In the genomic region with DNA sequence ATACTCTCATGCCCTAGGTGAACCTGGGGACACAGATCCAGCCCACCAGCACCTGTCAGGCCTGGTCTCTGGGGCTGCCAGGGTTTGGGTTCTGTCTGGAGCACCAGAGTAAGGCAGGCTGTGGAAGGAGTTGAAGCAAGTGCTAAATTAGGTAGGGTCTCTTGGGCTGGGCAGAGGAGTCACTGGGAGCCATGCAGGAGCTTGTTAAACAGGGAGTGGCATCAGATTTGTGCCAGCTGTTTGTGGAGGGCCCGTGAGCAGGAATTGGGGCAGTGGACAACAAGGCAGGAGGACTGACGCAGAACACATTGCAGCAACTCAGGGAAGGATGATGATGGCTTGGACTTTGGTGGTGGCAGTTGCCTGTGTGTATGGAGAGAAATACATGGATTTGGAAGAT, we compare ENCODE assay signal across 14 cellular contexts. TPM values are rescaled to one million over a fixed set of nuclear protein-coding genes. Genes with fewer than 3 reads are reported as not detected.
DNase-seq lines count a peak whose midpoint lies in the region; ATAC-seq, FAIRE-seq and TF ChIP-seq lines count a peak whose summit lies in the region.
"Had no signal": no experiment of that assay in that cellular context is flagged by ENCODE, and none has a peak within 500 bp of the region (broad histone marks: within the 10 kb centered on the region; RNA-seq: fewer than 3 reads in every experiment).

No MANE protein-coding gene starts in this region.

- H3K36me3 ChIP-seq in bronchial epithelial cell (ENCODE audit: control insufficient read depth, insufficient read depth, low read length) (peaks cover 52% of the 10 kb centered on the region), muscle layer of duodenum (ENCODE audit: control insufficient read depth in 1 of 2, insufficient read depth in 2 of 2, low read length in 2 of 2) (peaks cover 3 to 12% of the 10 kb centered on the region in 2 donors), upper lobe of left lung (peaks cover 0 to 31% (median 13%) of the 10 kb centered on the region in 4 donors), prostate gland (no peaks in the 10 kb centered on the region)

- intact Hi-C loops in prostate gland (cut with DNase I): no loop called here

- no peak for DNase-seq in RWPE1 (ENCODE audit: low spot score)
- no peak for DNase-seq in bronchial epithelial cell (ENCODE audit: low read depth)
- DNase-seq in upper lobe of left lung: no peak
- DNase-seq in stimulated activated CD4-positive, alpha-beta T cell treated with anti-CD3 and anti-CD28 coated beads, Interleukin-15, amount 100 ng/mL, for 24 hours: no peak
- no peak for DNase-seq in prostate gland (ENCODE audit: low spot score)
- DNase-seq in effector CD8-positive, alpha-beta T cell (lab: John Stamatoyannopoulos, UW): no peak
- DNase-seq: DND-41, GDM1, NCI-H1048, NCI-H1694, NCI-H446, PC-3 had no signal

- H3K9me3 ChIP-seq in muscle layer of duodenum (ENCODE audit: control insufficient read depth in 1 of 2, low read length in 2 of 2) (no peaks in the 10 kb centered on the region), upper lobe of left lung (no peaks in the 10 kb centered on the region), prostate gland (no peaks in the 10 kb centered on the region)

- H3K4me1 ChIP-seq in muscle layer of duodenum (ENCODE audit: control insufficient read depth in 1 of 2, insufficient read depth in 2 of 2, low read length in 2 of 2) (peaks cover 0 to 6% of the 10 kb centered on the region in 2 donors), upper lobe of left lung (peaks cover 0 to 2% (median 0%) of the 10 kb centered on the region in 4 donors), prostate gland (replicated peaks) (no peaks in the 10 kb centered on the region)

- WGBS in upper lobe of left lung, 2 donors: 53 to 73% methylated on average over 2 of the region's 2 CpGs
- 49% methylated on average over 2 of the region's 2 CpGs for WGBS in prostate gland

- POLR2A ChIA-PET in RWPE1 (lab: Yijun Ruan, JAX; ENCODE audit: low non-redundant PET): no interaction called here

- H3K27me3 ChIP-seq in bronchial epithelial cell (ENCODE audit: control insufficient read depth, insufficient read depth, low read length): no peaks in the 10 kb centered on the region
- H3K27me3 ChIP-seq in muscle layer of duodenum (ENCODE audit: low read depth, low read length): no peaks in the 10 kb centered on the region
- no peaks in the 10 kb centered on the region for H3K27me3 ChIP-seq in upper lobe of left lung
- H3K27me3 ChIP-seq in prostate gland (replicated peaks; ENCODE audit: insufficient read depth): no peaks in the 10 kb centered on the region

- TF ChIP-seq POLR2A in upper lobe of left lung (IDR thresholded peaks at IDR 0.05) (no peak), prostate gland (IDR thresholded peaks at IDR 0.05) (no peak)

- TF ChIP-seq CTCF in RWPE1 (conservative IDR thresholded peaks at IDR 0.05; ENCODE audit: low read depth): no peak
- TF ChIP-seq CTCF in bronchial epithelial cell (IDR thresholded peaks at IDR 0.05; ENCODE audit: insufficient read depth, low read length, severe bottlenecking): no peak
- TF ChIP-seq CTCF in upper lobe of left lung (IDR thresholded peaks at IDR 0.05): no peak
- TF ChIP-seq CTCF in prostate gland (IDR thresholded peaks at IDR 0.05): no peak

- CTCF ChIA-PET in RWPE1 (lab: Yijun Ruan, JAX): no interaction called here

- peak; percentile 92 for FAIRE-seq in bronchial epithelial cell (lab: Jason Lieb, UNC)
- FAIRE-seq: GM12892 had no signal

- H3K27ac ChIP-seq in RWPE1 (peak overlapping the region; percentile 93), muscle layer of duodenum (ENCODE audit: low read length) (peak overlapping the region; percentile 60), upper lobe of left lung (peak overlapping the region; percentile 18 to 40 (median 31)), prostate gland (peak overlapping the region in 1 of 2 donors; percentile 8)

- ATAC-seq in upper lobe of left lung (ENCODE audit: low FRiP score in 2 of 2): no peak
- ATAC-seq: PC-3 had no signal

- H3K4me3 ChIP-seq in bronchial epithelial cell (ENCODE audit: low read depth, low read length) (no peak overlapping the region), muscle layer of duodenum (ENCODE audit: low read depth in 1 of 2, low read length in 2 of 2) (no peak overlapping the region), upper lobe of left lung (no peak overlapping the region), prostate gland (no peak overlapping the region)

- no peak for TF ChIP-seq EP300 in upper lobe of left lung (IDR thresholded peaks at IDR 0.05)

RNA-seq across cellular contexts. Expression of a gene that starts 56.3 kb away (rescaled TPM):
- total RNA-seq in bronchial epithelial cell (127 and 202 TPM in 2 replicates), upper lobe of left lung (100 to 1,000 TPM; 133 to 201 (median 171) TPM), prostate gland (100 to 1,000 TPM; 182 to 292 TPM)
